Comparison of ENCODE assay signal across 14 cellular contexts in genomic region chr9:92480332-92480771, GRCh38. TPM values are rescaled to one million over a fixed set of nuclear protein-coding genes. Genes with fewer than 3 reads are reported as not detected.
DNase-seq lines count a peak whose midpoint lies in the region; ATAC-seq, FAIRE-seq and TF ChIP-seq lines count a peak whose summit lies in the region.
"Had no signal": no experiment of that assay in that cellular context is flagged by ENCODE, and none has a peak within 500 bp of the region (broad histone marks: within the 10 kb centered on the region; RNA-seq: fewer than 3 reads in every experiment).

No MANE protein-coding gene starts in this region.

- peaks cover 4 to 14% (median 8%) of the 10 kb centered on the region in 3 donors for H3K4me1 ChIP-seq in skeletal muscle tissue (ENCODE audit: control insufficient read depth in 3 of 3, insufficient read depth in 3 of 3, low read length in 3 of 3)

- TF ChIP-seq CTCF in HFFc6 (IDR thresholded peaks at IDR 0.05) (no peak), bronchial epithelial cell (IDR thresholded peaks at IDR 0.05; ENCODE audit: insufficient read depth, low read length, severe bottlenecking) (no peak)

- no peaks in the 10 kb centered on the region for H3K9me3 Mint-ChIP-seq in HFFc6
- no peaks in the 10 kb centered on the region for H3K9me3 Mint-ChIP-seq in activated T-cell treated with anti-CD3 and anti-CD28 coated beads, Interleukin-2, amount 50 U/mL, for 24 hours
- H3K9me3 Mint-ChIP-seq: activated naive CD8-positive, alpha-beta T cell treated with anti-CD3 and anti-CD28 coated beads, Interleukin-2, amount 50 U/mL, for 24 hours had no signal

- FAIRE-seq in bronchial epithelial cell (lab: Jason Lieb, UNC) = no peak

- no peaks in the 10 kb centered on the region for H3K36me3 Mint-ChIP-seq in HFFc6 (ENCODE audit: low read depth)
- no peaks in the 10 kb centered on the region for H3K36me3 Mint-ChIP-seq in activated T-cell treated with anti-CD3 and anti-CD28 coated beads, Interleukin-2, amount 50 U/mL, for 24 hours (ENCODE audit: low read depth)

- no peaks in the 10 kb centered on the region for H3K9me3 ChIP-seq in skeletal muscle tissue (ENCODE audit: control insufficient read depth in 3 of 3, low read length in 3 of 3)

- peak overlapping the region; percentile 4 to 52 (median 10) for H3K9ac ChIP-seq in skeletal muscle tissue (ENCODE audit: low read depth in 1 of 3, low read length in 3 of 3)

- no peaks in the 10 kb centered on the region for H3K27me3 ChIP-seq in bronchial epithelial cell (ENCODE audit: control insufficient read depth, insufficient read depth, low read length)
- H3K27me3 ChIP-seq in skeletal muscle tissue (ENCODE audit: control insufficient read depth in 3 of 3, insufficient read depth in 3 of 3, low read length in 3 of 3) = no peaks in the 10 kb centered on the region

- H3K4me3 ChIP-seq in bronchial epithelial cell (ENCODE audit: low read depth, low read length) (no peak overlapping the region), skeletal muscle tissue (ENCODE audit: low read length in 3 of 3) (peak overlapping the region in 2 of 3 donors; percentile 36 to 68)

- DNase-seq in HFFc6 (no peak), bronchial epithelial cell (ENCODE audit: low read depth) (peak; percentile 63), iris pigment epithelial cell (ENCODE audit: low read depth) (peak; percentile 67)
- DNase-seq in activated T-cell treated with anti-CD3 and anti-CD28 coated beads, Interleukin-2, amount 50 U/mL, for 24 hours = no peak
- DNase-seq in activated effector memory CD4-positive, alpha-beta T cell treated with anti-CD3 and anti-CD28 coated beads, Interleukin-2, amount 50 U/mL, for 16 hours = no peak
- DNase-seq: activated naive CD8-positive, alpha-beta T cell treated with anti-CD3 and anti-CD28 coated beads, Interleukin-2, amount 50 U/mL, for 24 hours; NCI-H1105; NK-92 treated with Interleukin-12 subunit alpha and Interleukin-12 subunit beta, amount 100 ng/mL, for 24 hours had no signal

- ATAC-seq in HG02852 (IDR thresholded peaks at IDR 0.05; ENCODE audit: unreplicated experiment) (no peak), HG03442 (IDR thresholded peaks at IDR 0.05; ENCODE audit: unreplicated experiment) (no peak)
- ATAC-seq: activated naive CD8-positive, alpha-beta T cell treated with anti-CD3 and anti-CD28 coated beads, Interleukin-2, amount 50 U/mL, for 24 hours had no signal

- peak overlapping the region; percentile 82 for H3K27ac Mint-ChIP-seq in HFFc6
- H3K27ac Mint-ChIP-seq in activated T-cell treated with anti-CD3 and anti-CD28 coated beads, Interleukin-2, amount 50 U/mL, for 24 hours = no peak overlapping the region
- H3K27ac Mint-ChIP-seq: activated naive CD8-positive, alpha-beta T cell treated with anti-CD3 and anti-CD28 coated beads, Interleukin-2, amount 50 U/mL, for 24 hours; CD14-positive monocyte had no signal

- H3K36me3 ChIP-seq in bronchial epithelial cell (ENCODE audit: control insufficient read depth, insufficient read depth, low read length) = no peaks in the 10 kb centered on the region
- H3K36me3 ChIP-seq in skeletal muscle tissue (ENCODE audit: control insufficient read depth in 3 of 3, insufficient read depth in 3 of 3, low read length in 3 of 3) = no peaks in the 10 kb centered on the region

- peak overlapping the region; percentile 66 for H3K27ac ChIP-seq in skeletal muscle tissue (ENCODE audit: low read depth, low read length)

- peaks cover 58% of the 10 kb centered on the region for H3K4me1 Mint-ChIP-seq in HFFc6 (ENCODE audit: low read depth)
- peaks cover 5% of the 10 kb centered on the region for H3K4me1 Mint-ChIP-seq in activated T-cell treated with anti-CD3 and anti-CD28 coated beads, Interleukin-2, amount 50 U/mL, for 24 hours (ENCODE audit: low read depth)

- peak overlapping the region; percentile 54 for H3K4me3 Mint-ChIP-seq in HFFc6
- H3K4me3 Mint-ChIP-seq in activated T-cell treated with anti-CD3 and anti-CD28 coated beads, Interleukin-2, amount 50 U/mL, for 24 hours = no peak overlapping the region
- H3K4me3 Mint-ChIP-seq: activated naive CD8-positive, alpha-beta T cell treated with anti-CD3 and anti-CD28 coated beads, Interleukin-2, amount 50 U/mL, for 24 hours; CD14-positive monocyte had no signal

- H3K27me3 Mint-ChIP-seq in HFFc6 (ENCODE audit: insufficient read depth) = no peaks in the 10 kb centered on the region
- H3K27me3 Mint-ChIP-seq in activated T-cell treated with anti-CD3 and anti-CD28 coated beads, Interleukin-2, amount 50 U/mL, for 24 hours = no peaks in the 10 kb centered on the region
- H3K27me3 Mint-ChIP-seq: activated naive CD8-positive, alpha-beta T cell treated with anti-CD3 and anti-CD28 coated beads, Interleukin-2, amount 50 U/mL, for 24 hours had no signal

RNA-seq across cellular contexts. Expression of gene ASPN, which starts 2.0 kb away (rescaled TPM):
- 1 to 10 TPM; 4.0 to 6.7 (median 4.6) TPM for total RNA-seq in HFFc6 (2021; fragmentation: NEBNext Ultra II Directional; extraction: Animal tissue kit (Norgen Biotek cat#: 25700))
- total RNA-seq in bronchial epithelial cell = not detected in 2 replicates
- 213 TPM for total RNA-seq in skeletal muscle tissue
- total RNA-seq: activated CD8-positive, alpha-beta memory T cell treated with anti-CD3 and anti-CD28 coated beads for 36 hours; T-helper 1 cell treated with Interleukin-12 subunit alpha and Interleukin-12 subunit beta and Interleukin-4 antibody, amounts not matched to agents 30 ng/mL and 1 ng/mL, for 36 hours had no signal

RNA-seq across cellular contexts. Expression of gene ECM2, which starts 55.4 kb away (rescaled TPM):
- under 1 TPM; 0.14 to 0.46 (median 0.33) TPM for total RNA-seq in HFFc6 (2021; fragmentation: NEBNext Ultra II Directional; extraction: Animal tissue kit (Norgen Biotek cat#: 25700))
- total RNA-seq in bronchial epithelial cell (0.26 and 0.90 TPM in 2 replicates), skeletal muscle tissue (28.7 TPM)
- total RNA-seq: activated CD8-positive, alpha-beta memory T cell treated with anti-CD3 and anti-CD28 coated beads for 36 hours; T-helper 1 cell treated with Interleukin-12 subunit alpha and Interleukin-12 subunit beta and Interleukin-4 antibody, amounts not matched to agents 30 ng/mL and 1 ng/mL, for 36 hours had no signal

RNA-seq across cellular contexts. Expression of gene OMD, which starts 56.1 kb away (rescaled TPM):
- not detected for total RNA-seq in HFFc6 (2021; fragmentation: NEBNext Ultra II Directional; extraction: Animal tissue kit (Norgen Biotek cat#: 25700))
- total RNA-seq in bronchial epithelial cell = not detected in 2 replicates
- 4.7 TPM for total RNA-seq in skeletal muscle tissue
- total RNA-seq: activated CD8-positive, alpha-beta memory T cell treated with anti-CD3 and anti-CD28 coated beads for 36 hours; T-helper 1 cell treated with Interleukin-12 subunit alpha and Interleukin-12 subunit beta and Interleukin-4 antibody, amounts not matched to agents 30 ng/mL and 1 ng/mL, for 36 hours had no signal

Comparison
In these comparisons a context has a peak if more than half of its experiments do, and no peak if none do; other contexts are left out.
1. DNase-seq: peak in bronchial epithelial cell (single experiment) and iris pigment epithelial cell (single experiment); none in HFFc6 (single experiment), activated T-cell treated with anti-CD3 and anti-CD28 coated beads, Interleukin-2, amount 50 U/mL, for 24 hours (single experiment) and activated effector memory CD4-positive, alpha-beta T cell treated with anti-CD3 and anti-CD28 coated beads, Interleukin-2, amount 50 U/mL, for 16 hours (single experiment).
2. RNA of gene ASPN, which starts 2.0 kb away (total RNA-seq): 213 TPM in skeletal muscle tissue (single experiment); 4.0 to 6.7 TPM in HFFc6 and not detected in bronchial epithelial cell; every median in the first group is over 10 times any median in the second.
3. RNA of gene ECM2, which starts 55.4 kb away (total RNA-seq): 28.7 TPM in skeletal muscle tissue (single experiment); 0.14 to 0.46 TPM in HFFc6 and 0.26 to 0.90 TPM in bronchial epithelial cell; every median in the first group is over 10 times any median in the second.